21 cellular contexts compared by ENCODE assay signal in the genomic region with DNA sequence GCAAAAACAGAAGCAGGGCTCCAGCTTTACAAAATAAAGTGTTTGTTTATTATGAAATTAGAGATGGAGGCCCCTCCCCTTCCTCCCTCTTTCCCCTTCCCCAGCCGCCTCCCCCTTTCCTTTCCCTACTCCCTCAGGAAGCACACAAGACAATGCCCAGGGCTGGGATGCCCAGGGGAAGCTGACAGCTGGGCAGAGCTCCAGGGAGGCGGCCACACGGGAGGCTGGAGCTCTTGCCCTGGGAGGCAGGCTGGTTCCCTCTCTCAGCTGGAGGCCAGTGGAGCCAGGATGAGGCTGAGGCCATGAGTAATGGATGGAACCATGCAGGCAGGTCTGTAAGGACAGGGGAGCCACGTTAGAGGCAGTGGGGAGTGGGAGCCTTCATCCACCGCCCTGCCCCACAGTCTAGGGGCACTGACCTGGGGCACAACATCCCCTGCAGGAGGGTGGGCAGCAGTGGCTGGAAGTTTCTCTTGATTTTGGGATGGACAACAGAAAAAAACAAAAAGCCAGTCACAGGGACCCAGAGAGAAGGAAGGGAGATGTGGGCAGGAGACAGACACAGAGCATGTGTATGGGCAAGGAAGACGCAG. TPM values are rescaled to one million over a fixed set of nuclear protein-coding genes. Genes with fewer than 3 reads are reported as not detected.
DNase-seq lines count a peak whose midpoint lies in the region; ATAC-seq and TF ChIP-seq lines count a peak whose summit lies in the region.
"Had no signal": no experiment of that assay in that cellular context is flagged by ENCODE, and none has a peak within 500 bp of the region (broad histone marks: within the 10 kb centered on the region; RNA-seq: fewer than 3 reads in every experiment).

No MANE protein-coding gene starts in this region.

- H3K4me3 ChIP-seq in heart right ventricle, result no peak overlapping the region
- no peak overlapping the region for H3K4me3 ChIP-seq in left lung
- peak overlapping the region in 2 of 4 donors; percentile 1 to 38 for H3K4me3 ChIP-seq in upper lobe of left lung
- H3K4me3 ChIP-seq: A549 had no signal

- H3K9me3 ChIP-seq in heart right ventricle (no peaks in the 10 kb centered on the region), left lung (no peaks in the 10 kb centered on the region), upper lobe of left lung (no peaks in the 10 kb centered on the region)
- H3K9me3 ChIP-seq: A549 had no signal

- H3K27ac ChIP-seq in heart right ventricle (peak overlapping the region in 9 of 10 donors; percentile 46 to 82 (median 64)), left lung (peak overlapping the region; percentile 44 to 48), upper lobe of left lung (peak overlapping the region; percentile 53 to 79 (median 64))
- H3K27ac ChIP-seq: brain microvascular endothelial cell had no signal

- H3K4me3 Mint-ChIP-seq in brain, result no peak overlapping the region
- no peak overlapping the region for H3K4me3 Mint-ChIP-seq in stimulated activated naive CD8-positive, alpha-beta T cell treated with anti-CD3 and anti-CD28 coated beads, Interleukin-15, amount 100 ng/mL, for 72 hours

- H3K4me1 Mint-ChIP-seq in brain, result peaks cover 17% of the 10 kb centered on the region
- H3K4me1 Mint-ChIP-seq in stimulated activated naive CD8-positive, alpha-beta T cell treated with anti-CD3 and anti-CD28 coated beads, Interleukin-15, amount 100 ng/mL, for 72 hours, result no peaks in the 10 kb centered on the region

- DNase-seq in heart right ventricle, result peak; percentile 45 to 57
- DNase-seq in cardiac septum (ENCODE audit: low spot score), result no peak
- no peak for DNase-seq in left lung
- no peak for DNase-seq in upper lobe of left lung
- no peak for DNase-seq in stimulated activated naive CD8-positive, alpha-beta T cell treated with anti-CD3 and anti-CD28 coated beads, Interleukin-15, amount 100 ng/mL, for 72 hours
- DNase-seq: activated CD4-positive, alpha-beta T cell treated with anti-CD3 and anti-CD28 coated beads for 1 hour; activated naive CD4-positive, alpha-beta T cell treated with Interleukin-2 at 50 U/mL for 16 hours; brain microvascular endothelial cell; hippocampal formation; Kasumi-1; NCI-H146; NCI-H446; posterior cingulate gyrus; SHP77; stimulated activated CD4-positive, alpha-beta T cell treated with anti-CD3 and anti-CD28 coated beads, Interleukin-12 subunit alpha, Interleukin-12 subunit beta, amount 100 ng/mL, for 4 hours; stimulated activated naive CD4-positive, alpha-beta T cell treated with Interleukin-2 at 50 U/mL for 16 hours had no signal

- H3K27ac Mint-ChIP-seq in brain, result peak overlapping the region in 4 of 5 experiments; percentile 18 to 93 (median 54)
- no peak overlapping the region for H3K27ac Mint-ChIP-seq in stimulated activated naive CD8-positive, alpha-beta T cell treated with anti-CD3 and anti-CD28 coated beads, Interleukin-15, amount 100 ng/mL, for 72 hours

- peaks cover 0 to 3% (median 0%) of the 10 kb centered on the region in 5 experiments for H3K9me3 Mint-ChIP-seq in brain
- H3K9me3 Mint-ChIP-seq in stimulated activated naive CD8-positive, alpha-beta T cell treated with anti-CD3 and anti-CD28 coated beads, Interleukin-15, amount 100 ng/mL, for 72 hours, result no peaks in the 10 kb centered on the region

- peaks cover 5% of the 10 kb centered on the region for H3K36me3 Mint-ChIP-seq in brain

- H3K27me3 Mint-ChIP-seq in brain, result peaks cover 4% of the 10 kb centered on the region
- H3K27me3 Mint-ChIP-seq in stimulated activated naive CD8-positive, alpha-beta T cell treated with anti-CD3 and anti-CD28 coated beads, Interleukin-15, amount 100 ng/mL, for 72 hours, result no peaks in the 10 kb centered on the region

- WGBS in heart right ventricle, 2 donors, result 52 to 61% methylated on average over 6 of the region's 6 CpGs
- WGBS in upper lobe of left lung, 2 donors, result 49 to 80% methylated on average over 6 of the region's 6 CpGs

- H3K4me1 ChIP-seq in heart right ventricle (peaks cover 2 to 33% (median 19%) of the 10 kb centered on the region in 9 donors), left lung (peaks cover 0 to 15% of the 10 kb centered on the region in 2 donors), upper lobe of left lung (peaks cover 5 to 20% (median 14%) of the 10 kb centered on the region in 4 donors)
- H3K4me1 ChIP-seq: A549 had no signal

- TF ChIP-seq EP300 in upper lobe of left lung (IDR thresholded peaks at IDR 0.05), result no peak

- no peak for TF ChIP-seq CTCF in heart right ventricle (IDR thresholded peaks at IDR 0.05)
- no peak for TF ChIP-seq CTCF in brain (conservative IDR thresholded peaks at IDR 0.05)
- no peak for TF ChIP-seq CTCF in left lung (IDR thresholded peaks at IDR 0.05)
- no peak for TF ChIP-seq CTCF in upper lobe of left lung (IDR thresholded peaks at IDR 0.05)

- no peaks in the 10 kb centered on the region for H3K27me3 ChIP-seq in heart right ventricle
- H3K27me3 ChIP-seq in left lung, result no peaks in the 10 kb centered on the region
- H3K27me3 ChIP-seq in upper lobe of left lung, result no peaks in the 10 kb centered on the region
- H3K27me3 ChIP-seq: brain microvascular endothelial cell had no signal

- no peaks in the 10 kb centered on the region for H3K36me3 ChIP-seq in heart right ventricle
- H3K36me3 ChIP-seq in left lung, result no peaks in the 10 kb centered on the region
- no peaks in the 10 kb centered on the region for H3K36me3 ChIP-seq in upper lobe of left lung
- H3K36me3 ChIP-seq: brain microvascular endothelial cell had no signal

- peak; percentile 15 to 79 (median 56) for ATAC-seq in heart right ventricle
- ATAC-seq in left lung, result no peak
- ATAC-seq in upper lobe of left lung (ENCODE audit: low FRiP score in 2 of 2), result no peak
- no peak for ATAC-seq in GM19395 (IDR thresholded peaks at IDR 0.05; ENCODE audit: unreplicated experiment)
- ATAC-seq in GM18858 (IDR thresholded peaks at IDR 0.05; ENCODE audit: unreplicated experiment), result no peak
- no peak for ATAC-seq in stimulated activated naive CD8-positive, alpha-beta T cell treated with anti-CD3 and anti-CD28 coated beads, Interleukin-15, amount 100 ng/mL, for 72 hours
- ATAC-seq: A549 had no signal

- intact Hi-C loops in heart right ventricle (cut with DNase I), result no loop called here
- intact Hi-C loops in cardiac septum (cut with DNase I), result no loop called here
- intact Hi-C loops in left lung (cut with DNase I), result no loop called here

- no peak for TF ChIP-seq POLR2A in upper lobe of left lung (IDR thresholded peaks at IDR 0.05)

RNA-seq across cellular contexts. Expression of gene PSMB11, which starts 5.1 kb away (rescaled TPM):
- total RNA-seq in heart right ventricle (not detected), cardiac septum (not detected), left lung (not detected), upper lobe of left lung (not detected)
- polyA plus RNA-seq in heart right ventricle (not detected), brain (ENCODE audit: insufficient read depth, low read depth, low replicate concordance) (not detected)
- total RNA-seq: H4 had no signal
- polyA plus RNA-seq: A549 had no signal

RNA-seq across cellular contexts. Expression of gene CDH24, which starts 10.2 kb away (rescaled TPM):
- total RNA-seq in heart right ventricle, result 1 to 10 TPM in 7 of 10 donors, under 1 TPM in 3; 0.57 to 4.4 (median 1.3) TPM
- polyA plus RNA-seq in heart right ventricle, result 1 to 10 TPM; 1.9 to 9.1 TPM
- 2.6 TPM for total RNA-seq in cardiac septum
- polyA plus RNA-seq in brain (ENCODE audit: insufficient read depth, low read depth, low replicate concordance), result 18.8 TPM
- 1 to 10 TPM; 6.1 to 9.2 TPM for total RNA-seq in left lung
- 1 to 10 TPM; 2.0 to 8.0 (median 4.2) TPM for total RNA-seq in upper lobe of left lung

RNA-seq across cellular contexts. Expression of gene PSMB5, which starts 12.4 kb away (rescaled TPM):
- 100 to 1,000 TPM; 111 to 141 (median 122) TPM for total RNA-seq in heart right ventricle
- 100 to 1,000 TPM in 1 of 2 donors, 10 to 100 TPM in 1; 35.6 to 206 TPM for polyA plus RNA-seq in heart right ventricle
- total RNA-seq in cardiac septum, result 120 TPM
- polyA plus RNA-seq in brain (ENCODE audit: insufficient read depth, low read depth, low replicate concordance), result 234 TPM
- 100 to 1,000 TPM; 114 to 140 TPM for total RNA-seq in left lung
- 100 to 1,000 TPM in 2 of 6 donors, 10 to 100 TPM in 4; 58.7 to 147 (median 86.1) TPM for total RNA-seq in upper lobe of left lung

RNA-seq across cellular contexts. Expression of gene C14orf93, which starts 37.2 kb away (rescaled TPM):
- total RNA-seq in heart right ventricle (1 to 10 TPM; 3.2 to 6.2 (median 4.8) TPM), cardiac septum (3.7 TPM), left lung (1 to 10 TPM; 8.3 TPM), upper lobe of left lung (10 to 100 TPM in 4 of 6 donors, 1 to 10 TPM in 2; 7.1 to 12.9 (median 11.4) TPM)
- polyA plus RNA-seq in heart right ventricle (1 to 10 TPM; 3.2 to 6.7 TPM), brain (ENCODE audit: insufficient read depth, low read depth, low replicate concordance) (37.3 TPM)

RNA-seq across cellular contexts. Expression of gene ACIN1, which starts 47.8 kb away (rescaled TPM):
- total RNA-seq in heart right ventricle (10 to 100 TPM; 60.2 to 79.7 (median 68.0) TPM), cardiac septum (72.4 TPM), left lung (100 to 1,000 TPM; 137 to 159 TPM), upper lobe of left lung (100 to 1,000 TPM in 5 of 6 donors, 10 to 100 TPM in 1; 91.1 to 350 (median 139) TPM)
- polyA plus RNA-seq in heart right ventricle (100 to 1,000 TPM in 1 of 2 donors, 10 to 100 TPM in 1; 35.7 to 119 TPM), brain (ENCODE audit: insufficient read depth, low read depth, low replicate concordance) (81.8 TPM)

Comparison
In these comparisons a context has a peak if more than half of its experiments do, and no peak if none do; other contexts are left out.
1. DNase-seq: peak in heart right ventricle (2 of 2); none in cardiac septum (single experiment), left lung (0 of 2), upper lobe of left lung (0 of 2) and stimulated activated naive CD8-positive, alpha-beta T cell treated with anti-CD3 and anti-CD28 coated beads, Interleukin-15, amount 100 ng/mL, for 72 hours (0 of 2).
2. ATAC-seq: peak in heart right ventricle (8 of 8); none in left lung (single experiment), upper lobe of left lung (0 of 2), GM19395 (single experiment), GM18858 (single experiment) and stimulated activated naive CD8-positive, alpha-beta T cell treated with anti-CD3 and anti-CD28 coated beads, Interleukin-15, amount 100 ng/mL, for 72 hours (single experiment).
3. H3K27ac Mint-ChIP-seq: peak in brain (4 of 5); none in stimulated activated naive CD8-positive, alpha-beta T cell treated with anti-CD3 and anti-CD28 coated beads, Interleukin-15, amount 100 ng/mL, for 72 hours (0 of 2).
4. Peak in every context shown above with its lines, with median percentiles within 50 percentile points of each other: H3K27ac ChIP-seq.